8 cellular contexts compared by ENCODE assay signal in genomic region chr3:125766285-125766826, GRCh38.
DNase-seq lines count a peak whose midpoint lies in the region; ATAC-seq, FAIRE-seq and TF ChIP-seq lines count a peak whose summit lies in the region.
"Not testable (repeated sequence)": the region's sequence is repeated elsewhere in the genome, so short reads cannot be mapped to it uniquely, and the experiment has no call there.

No MANE protein-coding gene starts in this region.

- TF ChIP-seq CTCF in DND-41 (IDR thresholded peaks at IDR 0.05; ENCODE audit: borderline replicate concordance, extremely low read depth, low read length, poor library complexity, severe bottlenecking) (peak; percentile 53), kidney (IDR thresholded peaks at IDR 0.05; ENCODE audit: borderline replicate concordance, extremely low read depth, insufficient read depth) (peak; percentile 87), testis (IDR thresholded peaks at IDR 0.05) (peak in 2 of 3 experiments; percentile 66 to 68)

- intact Hi-C loops in kidney (cut with DNase I); sciatic nerve (cut with DNase I); testis (cut with DNase I; ENCODE audit: low total_unique reads): not testable (repeated sequence)

- not testable (repeated sequence) for H3K9me3 ChIP-seq in DND-41 (ENCODE audit: insufficient read depth, low read length, severe bottlenecking); ectodermal cell (ENCODE audit: control insufficient read depth, low read length); kidney (ENCODE audit: control insufficient read depth in 1 of 2, low read length in 2 of 2); testis

- peak overlapping the region in 1 of 2 experiments; percentile 50; a peak in 2 of 4 replicates for H3K4me3 ChIP-seq in DND-41 (ENCODE audit: low read depth in 1 of 2, low read length in 2 of 2)
- peak overlapping the region; percentile 41 for H3K4me3 ChIP-seq in ectodermal cell (ENCODE audit: insufficient read depth, low read depth, low read length)
- H3K4me3 ChIP-seq in kidney (ENCODE audit: low read length in 2 of 2): not testable (repeated sequence)
- peak overlapping the region; percentile 48 to 53 for H3K4me3 ChIP-seq in testis

- H3K4me1 ChIP-seq in DND-41 (ENCODE audit: insufficient read depth, low read length); ectodermal cell (ENCODE audit: control insufficient read depth, insufficient read depth, low read length); kidney (ENCODE audit: control insufficient read depth in 1 of 2, insufficient read depth in 1 of 2, low read depth in 1 of 2, low read length in 2 of 2); testis: not testable (repeated sequence)

- H3K79me2 ChIP-seq in DND-41 (ENCODE audit: insufficient read depth, low read length): not testable (repeated sequence)

- H3K27me3 ChIP-seq in DND-41 (ENCODE audit: insufficient read depth, low read length, poor library complexity); testis: not testable (repeated sequence)
- H3K27me3 ChIP-seq in ectodermal cell (ENCODE audit: control insufficient read depth, insufficient read depth, low read length, poor library complexity, severe bottlenecking): peaks cover 20% of the 10 kb centered on the region

- H3K4me2 ChIP-seq in DND-41 (ENCODE audit: insufficient read depth, low read length): peak overlapping the region; percentile 74

- not testable (repeated sequence) for FAIRE-seq in kidney (lab: Jason Lieb, UNC)

- DNase-seq in DND-41 (peak; percentile 32), LHCN-M2 (ENCODE audit: low read depth) (peak; percentile 25), RPMI8226 (peak; percentile 70), activated T-cell treated with anti-CD3 and anti-CD28 coated beads for 48 hours (ENCODE audit: low read depth) (peak; percentile 68), kidney (peak; percentile 77), sciatic nerve (ENCODE audit: low spot score) (peak; percentile 67), testis (peak; percentile 56)

- not testable (repeated sequence) for H4K20me1 ChIP-seq in DND-41 (ENCODE audit: insufficient read depth, low read length)

- not testable (repeated sequence) for H3K27ac ChIP-seq in DND-41 (ENCODE audit: low read length); ectodermal cell (ENCODE audit: insufficient read depth, low read depth, low read length, poor library complexity, severe bottlenecking); kidney (ENCODE audit: low read depth in 2 of 2, low read length in 2 of 2); testis

- H3K36me3 ChIP-seq in DND-41 (ENCODE audit: insufficient read depth, low read length); ectodermal cell (ENCODE audit: control insufficient read depth, insufficient read depth, low read length); kidney (ENCODE audit: control insufficient read depth in 1 of 2, insufficient read depth in 2 of 2, low read length in 2 of 2); testis (ENCODE audit: low read depth, missing control alignments): not testable (repeated sequence)

- ATAC-seq in DND-41 (ENCODE audit: insufficient read depth, low read depth); sciatic nerve: not testable (repeated sequence)

- H3K9ac ChIP-seq in DND-41 (ENCODE audit: low read depth, low read length): peak overlapping the region; percentile 31; the same call in 1 of the 2 replicates
- H3K9ac ChIP-seq in kidney (ENCODE audit: low read length in 2 of 2): not testable (repeated sequence)

- WGBS in ectodermal cell, 2 experiments: 1 to 2% methylated on average over 41 to 43 of the region's 54 CpGs
- 0 to 3% methylated on average over 16 to 18 of the region's 54 CpGs for WGBS in testis, 2 donors

- H2AFZ ChIP-seq in DND-41 (ENCODE audit: low read depth, low read length): peak overlapping the region; percentile 70

- not testable (repeated sequence) for TF ChIP-seq POLR2A in testis (IDR thresholded peaks at IDR 0.05)

Comparison
In these comparisons a context has a peak if more than half of its experiments do, and no peak if none do; other contexts are left out.
1. DNase-seq: peak in every context shown above with its lines; median percentile 77 in kidney; 70 in RPMI8226; 68 in activated T-cell treated with anti-CD3 and anti-CD28 coated beads for 48 hours; 67 in sciatic nerve; 56 in testis; 32 in DND-41; 25 in LHCN-M2.